Comparison of ENCODE assay signal across 12 cellular contexts in genomic region chr17:74201250-74201649, GRCh38. TPM values are rescaled to one million over a fixed set of nuclear protein-coding genes. Genes with fewer than 3 reads are reported as not detected.
A peak's percentile ranks its signal among the peaks of the same experiment; 100 is the strongest.
DNase-seq lines count a peak whose midpoint lies in the region; ATAC-seq, FAIRE-seq and TF ChIP-seq lines count a peak whose summit lies in the region.
"Had no signal": no experiment of that assay in that cellular context is flagged by ENCODE, and none has a peak within 500 bp of the region (broad histone marks: within the 10 kb centered on the region; RNA-seq: fewer than 3 reads in every experiment).

No MANE protein-coding gene starts in this region.

- H3K9me3 ChIP-seq in body of pancreas, result no peaks in the 10 kb centered on the region
- H3K9me3 ChIP-seq in small intestine (ENCODE audit: control insufficient read depth, low read depth), result no peaks in the 10 kb centered on the region

- H3K4me3 ChIP-seq in body of pancreas (no peak overlapping the region), small intestine (ENCODE audit: low read depth in 1 of 2, low read length in 2 of 2) (no peak overlapping the region)

- H3K36me3 ChIP-seq in body of pancreas (replicated peaks in 1 of 2; ENCODE audit: insufficient read depth in 1 of 2, low read depth in 2 of 2) (peaks cover 0 to under 1% of the 10 kb centered on the region in 2 donors), small intestine (ENCODE audit: control insufficient read depth in 2 of 2, insufficient read depth in 2 of 2, low read length in 2 of 2) (peaks cover 0 to 5% of the 10 kb centered on the region in 2 donors)

- DNase-seq in HUDEP-2 (lab: John Stamatoyannopoulos, UW; ENCODE audit: unreplicated experiment in 76 of 76) (peak in 56 of 76 experiments; percentile 2 to 76 (median 46)), NCI-H2227 (lab: John Stamatoyannopoulos, UW; ENCODE audit: unreplicated experiment) (peak; percentile 87), body of pancreas (peak in 3 of 4 donors; percentile 52 to 58 (median 53)), small intestine (peak; percentile 38), GM13977 (ENCODE audit: low spot score) (no peak)
- DNase-seq: activated naive CD8-positive, alpha-beta T cell treated with anti-CD3 and anti-CD28 coated beads, Interleukin-2, amount 10 ng/mL, durations not matched to agents 7 days and 5 days; H9; NCI-H226; stimulated activated naive CD4-positive, alpha-beta T cell treated with Interleukin-2 at 50 U/mL for 16 hours had no signal

- WGBS in body of pancreas, 2 donors, result 36 to 49% methylated on average over 8 of the region's 8 CpGs
- WGBS in small intestine, 3 donors, result 23 to 43% (median 35%) methylated on average over 8 of the region's 8 CpGs

- no peak for TF ChIP-seq POLR2A in body of pancreas (IDR thresholded peaks at IDR 0.05)

- in situ Hi-C loops in GM13977 (cut with MboI; ENCODE audit: low pct_unique_long_range_greater_than_20kb, low sequenced_read_pairs, unreplicated experiment), result no loop called here

- no peak for ATAC-seq in body of pancreas
- ATAC-seq in HG02938 (IDR thresholded peaks at IDR 0.05; ENCODE audit: unreplicated experiment), result no peak
- no peak for ATAC-seq in HG03159 (IDR thresholded peaks at IDR 0.05; ENCODE audit: unreplicated experiment)

- FAIRE-seq in small intestine (lab: Jason Lieb, UNC), result no peak

- H3K27ac ChIP-seq in body of pancreas, result no peak overlapping the region
- H3K27ac ChIP-seq in small intestine (ENCODE audit: low read depth in 1 of 2, low read length in 1 of 2), result no peak overlapping the region
- H3K27ac ChIP-seq: HL-60 had no signal

- H3K4me1 ChIP-seq in body of pancreas (peaks cover 26% of the 10 kb centered on the region), small intestine (ENCODE audit: control insufficient read depth in 2 of 2, insufficient read depth in 1 of 2, low read depth in 1 of 2, low read length in 1 of 2) (no peaks in the 10 kb centered on the region)

- intact Hi-C loops in body of pancreas (cut with DNase I), result loop anchor here (10.0 kb wide), 1 partner anchor 154 kb away; no protein-coding TSS in a partner anchor

- no peak for TF ChIP-seq CTCF in body of pancreas (IDR thresholded peaks at IDR 0.05)
- no peak for TF ChIP-seq CTCF in GM13977 (IDR thresholded peaks at IDR 0.05; ENCODE audit: extremely low read depth, insufficient read depth, missing control alignments)

- H3K27me3 ChIP-seq in body of pancreas (peaks cover 0 to 5% of the 10 kb centered on the region in 2 donors), small intestine (ENCODE audit: control insufficient read depth in 2 of 2, insufficient read depth in 2 of 2, low read length in 2 of 2) (no peaks in the 10 kb centered on the region)

RNA-seq across cellular contexts. Expression of gene RPL38, which starts 2.2 kb away (rescaled TPM):
- total RNA-seq in body of pancreas, result 100 to 1,000 TPM; 141 to 156 TPM
- polyA plus RNA-seq in small intestine, result 1,000 to 10,000 TPM in 2 of 3 donors, 100 to 1,000 TPM in 1; 823 to 1,409 (median 1,348) TPM

RNA-seq across cellular contexts. Expression of gene TTYH2, which starts 12.1 kb away (rescaled TPM):
- 10 to 100 TPM in 1 of 2 donors, 1 to 10 TPM in 1; 8.0 to 14.8 TPM for total RNA-seq in body of pancreas
- 1 to 10 TPM in 1 of 3 donors, under 1 TPM in 1, not detected in 1; 0.27 to 2.0 TPM for polyA plus RNA-seq in small intestine
